8 cellular contexts compared by ENCODE assay signal in the genomic region with DNA sequence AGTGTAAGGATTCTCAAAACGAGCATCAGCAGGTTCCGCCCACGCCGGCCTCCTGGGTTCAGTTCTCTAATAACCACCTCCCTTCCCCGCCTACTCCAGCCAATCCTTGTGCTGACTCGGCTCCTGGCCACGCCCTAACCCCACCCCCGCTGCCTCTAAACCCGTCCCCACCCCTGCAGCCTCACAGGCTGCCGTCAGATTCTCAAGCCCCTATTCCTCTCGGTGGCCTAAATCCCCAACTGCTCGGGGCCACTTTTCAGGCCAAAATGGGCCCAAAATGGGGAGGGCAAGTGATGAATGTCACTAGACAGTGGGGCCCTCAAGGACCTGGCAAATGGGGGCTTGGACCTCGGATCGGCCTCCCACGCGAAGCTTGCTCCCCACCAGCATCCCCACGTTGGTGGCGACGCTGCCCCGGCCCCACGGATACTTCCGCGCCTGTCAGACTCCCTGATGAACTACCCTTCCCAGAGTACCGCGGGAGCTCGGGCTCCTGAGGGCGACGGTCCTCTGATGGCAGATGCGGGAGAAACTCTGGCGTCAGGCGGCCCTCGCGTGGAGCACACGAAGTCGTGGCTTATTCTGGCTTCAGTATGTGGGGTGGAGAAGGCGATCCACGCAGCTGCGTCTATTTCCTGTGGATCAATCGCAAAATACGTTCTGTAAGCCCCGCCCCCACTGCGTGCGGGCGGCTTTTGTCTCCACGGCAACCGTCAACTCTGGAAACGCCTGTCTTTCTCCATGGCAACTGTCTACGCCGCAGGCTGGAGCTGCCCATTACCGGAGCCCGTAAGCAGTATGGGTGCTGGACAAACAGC. TPM values are rescaled to one million over a fixed set of nuclear protein-coding genes. Genes with fewer than 3 reads are reported as not detected.
A peak's percentile ranks its signal among the peaks of the same experiment; 100 is the strongest.
DNase-seq lines count a peak whose midpoint lies in the region; ATAC-seq and TF ChIP-seq lines count a peak whose summit lies in the region.

No MANE protein-coding gene starts in this region.

- peaks cover 35% of the 10 kb centered on the region for H3K9me3 Mint-ChIP-seq in WTC11

- H3K27me3 ChIP-seq in mammary epithelial cell (ENCODE audit: insufficient read depth, low read length), result no peaks in the 10 kb centered on the region
- H3K27me3 ChIP-seq in spleen (replicated peaks in 1 of 7), result peaks cover 0 to 12% (median 0%) of the 10 kb centered on the region in 7 donors

- H3K27me3 Mint-ChIP-seq in WTC11 (ENCODE audit: low read depth), result no peaks in the 10 kb centered on the region; the same call in 1 of the 2 replicates

- no peaks in the 10 kb centered on the region for H3K79me2 ChIP-seq in mammary epithelial cell (ENCODE audit: insufficient read depth, low read length)

- H3K36me3 ChIP-seq in mammary epithelial cell (ENCODE audit: insufficient read depth, low read length) (peaks cover 11% of the 10 kb centered on the region), spleen (peaks cover 2 to 33% (median 19%) of the 10 kb centered on the region in 6 donors)

- H3K9ac ChIP-seq in mammary epithelial cell (ENCODE audit: insufficient read depth, low read length), result peak overlapping the region; percentile 56

- ATAC-seq in WTC11 (peak; percentile 96), GM21576 (IDR thresholded peaks at IDR 0.05; ENCODE audit: unreplicated experiment) (no peak)

- no TSS peak for BruUV-seq in mammary epithelial cell (replicated peaks; lab: Mats Ljungman, UMichigan)

- peaks cover 44% of the 10 kb centered on the region for H3K9me3 ChIP-seq in mammary epithelial cell (replicated peaks; ENCODE audit: insufficient read depth, low read length)
- peaks cover 3 to 41% (median 17%) of the 10 kb centered on the region in 8 donors for H3K9me3 ChIP-seq in spleen

- dilution Hi-C loops in mammary epithelial cell (cut with HindIII; ENCODE audit: low sequenced_read_pairs), result no loop called here

- no peaks in the 10 kb centered on the region for H4K20me1 ChIP-seq in mammary epithelial cell (ENCODE audit: insufficient read depth, low read length)

- H3K36me3 Mint-ChIP-seq in WTC11, result peaks cover 30% of the 10 kb centered on the region

- H3K27ac ChIP-seq in mammary epithelial cell (ENCODE audit: insufficient read depth, low read depth, low read length) (peak overlapping the region; percentile 39), spleen (peak overlapping the region in 7 of 8 donors; percentile 52 to 83 (median 75))

- no peak for TF ChIP-seq POLR2A in spleen (IDR thresholded peaks at IDR 0.05)

- peaks cover 10% of the 10 kb centered on the region for H3K4me1 Mint-ChIP-seq in WTC11

- H3K4me3 Mint-ChIP-seq in WTC11, result peak overlapping the region; percentile 80

- in situ Hi-C loops in G401 (cut with HindIII; ENCODE audit: low sequenced_read_pairs) (no loop called here), mammary epithelial cell (cut with MboI; ENCODE audit: low sequenced_read_pairs in 2 of 2) (no loop called here)

- H2AFZ ChIP-seq in mammary epithelial cell (ENCODE audit: low read depth, low read length), result peak overlapping the region; percentile 81

- H3K4me2 ChIP-seq in mammary epithelial cell (ENCODE audit: insufficient read depth, low read depth, low read length), result peak overlapping the region; percentile 77

- CTCF ChIA-PET in WTC11 (lab: Charles Lee) (interaction anchor here (0.7 to 1.4 kb wide), 6 partner anchors 9 to 214 kb away, joined by 3 to 11 read pairs (median 3); no protein-coding TSS in a partner anchor), mammary epithelial cell (lab: Charles Lee; ENCODE audit: low non-redundant PET) (no interaction called here)

- POLR2A ChIA-PET in WTC11 (lab: Charles Lee), result interaction anchor here (0.9 kb wide), 1 partner anchor 121 kb away, joined by 3 read pairs; no protein-coding TSS in a partner anchor

- no peak for TF ChIP-seq CTCF in WTC11 (IDR thresholded peaks at IDR 0.05)
- TF ChIP-seq CTCF in mammary epithelial cell (conservative IDR thresholded peaks at IDR 0.05 in 1 of 2, IDR thresholded peaks at IDR 0.05 in 1 of 2; ENCODE audit: extremely low read depth in 1 of 2, insufficient read depth in 1 of 2, low read depth in 1 of 2, low read length in 2 of 2), result no peak
- TF ChIP-seq CTCF in spleen (IDR thresholded peaks at IDR 0.05 in 8 of 11, conservative IDR thresholded peaks at IDR 0.05 in 3 of 11), result no peak

- H3K4me1 ChIP-seq in mammary epithelial cell (ENCODE audit: insufficient read depth, low read length), result peaks cover 4% of the 10 kb centered on the region
- peaks cover 8 to 21% (median 14%) of the 10 kb centered on the region in 6 donors for H3K4me1 ChIP-seq in spleen

- intact Hi-C loops in mammary epithelial cell (cut with micrococcal nuclease) (loop anchor here (2.0 kb wide), 1 partner anchor 26 kb away; the partner anchor contains the start of gene VRK3), spleen (cut with DNase I; ENCODE audit: low total_unique reads) (no loop called here)

- H3K4me3 ChIP-seq in mammary epithelial cell (replicated peaks in 1 of 3; ENCODE audit: insufficient read depth in 1 of 3, low read depth in 2 of 3, low read length in 3 of 3) (peak overlapping the region; percentile 24 to 55 (median 40)), spleen (peak overlapping the region; percentile 40 to 70 (median 53))

- peak overlapping the region; percentile 85 for H3K27ac Mint-ChIP-seq in WTC11

- 4% methylated on average over 22 of the region's 51 CpGs for WGBS in mammary epithelial cell (ENCODE audit: low coverage, missing lambda C conversion rate)
- 2 to 5% (median 2%) methylated on average over 51 of the region's 51 CpGs for WGBS in spleen, 5 donors

- peak; percentile 90 for DNase-seq in G401 (ENCODE audit: low spot score)
- DNase-seq in NCI-H1694 treated with DMSO at 0.1 percent for 48 hours (lab: John Stamatoyannopoulos, UW), result peak; percentile 19
- DNase-seq in WTC11 (ENCODE audit: low spot score), result peak; percentile 87
- DNase-seq in mammary epithelial cell, result peak; percentile 77
- DNase-seq in inferior parietal cortex (ENCODE audit: extremely low spot score), result peak; percentile 84
- DNase-seq in spleen, result peak; percentile 91
- no peak for DNase-seq in SW 1271 (lab: John Stamatoyannopoulos, UW)

TF ChIP-seq in WTC11, 78 proteins besides CTCF, POLR2A, EP300 and RAD21:
- TF ChIP-seq ZNF423 (CRISPR knock-in tag; IDR thresholded peaks at IDR 0.05) (no peak), E2F5 (CRISPR knock-in tag; IDR thresholded peaks at IDR 0.05) (0 out of 2 replicates have a peak, but pooled peaks have one; percentile 34), HMGA2 (CRISPR knock-in tag; IDR thresholded peaks at IDR 0.05) (no peak)
- TF ChIP-seq, protein P1, sequence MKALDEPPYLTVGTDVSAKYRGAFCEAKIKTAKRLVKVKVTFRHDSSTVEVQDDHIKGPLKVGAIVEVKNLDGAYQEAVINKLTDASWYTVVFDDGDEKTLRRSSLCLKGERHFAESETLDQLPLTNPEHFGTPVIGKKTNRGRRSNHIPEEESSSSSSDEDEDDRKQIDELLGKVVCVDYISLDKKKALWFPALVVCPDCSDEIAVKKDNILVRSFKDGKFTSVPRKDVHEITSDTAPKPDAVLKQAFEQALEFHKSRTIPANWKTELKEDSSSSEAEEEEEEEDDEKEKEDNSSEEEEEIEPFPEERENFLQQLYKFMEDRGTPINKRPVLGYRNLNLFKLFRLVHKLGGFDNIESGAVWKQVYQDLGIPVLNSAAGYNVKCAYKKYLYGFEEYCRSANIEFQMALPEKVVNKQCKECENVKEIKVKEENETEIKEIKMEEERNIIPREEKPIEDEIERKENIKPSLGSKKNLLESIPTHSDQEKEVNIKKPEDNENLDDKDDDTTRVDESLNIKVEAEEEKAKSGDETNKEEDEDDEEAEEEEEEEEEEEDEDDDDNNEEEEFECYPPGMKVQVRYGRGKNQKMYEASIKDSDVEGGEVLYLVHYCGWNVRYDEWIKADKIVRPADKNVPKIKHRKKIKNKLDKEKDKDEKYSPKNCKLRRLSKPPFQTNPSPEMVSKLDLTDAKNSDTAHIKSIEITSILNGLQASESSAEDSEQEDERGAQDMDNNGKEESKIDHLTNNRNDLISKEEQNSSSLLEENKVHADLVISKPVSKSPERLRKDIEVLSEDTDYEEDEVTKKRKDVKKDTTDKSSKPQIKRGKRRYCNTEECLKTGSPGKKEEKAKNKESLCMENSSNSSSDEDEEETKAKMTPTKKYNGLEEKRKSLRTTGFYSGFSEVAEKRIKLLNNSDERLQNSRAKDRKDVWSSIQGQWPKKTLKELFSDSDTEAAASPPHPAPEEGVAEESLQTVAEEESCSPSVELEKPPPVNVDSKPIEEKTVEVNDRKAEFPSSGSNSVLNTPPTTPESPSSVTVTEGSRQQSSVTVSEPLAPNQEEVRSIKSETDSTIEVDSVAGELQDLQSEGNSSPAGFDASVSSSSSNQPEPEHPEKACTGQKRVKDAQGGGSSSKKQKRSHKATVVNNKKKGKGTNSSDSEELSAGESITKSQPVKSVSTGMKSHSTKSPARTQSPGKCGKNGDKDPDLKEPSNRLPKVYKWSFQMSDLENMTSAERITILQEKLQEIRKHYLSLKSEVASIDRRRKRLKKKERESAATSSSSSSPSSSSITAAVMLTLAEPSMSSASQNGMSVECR (CRISPR knock-in tag; IDR thresholded peaks at IDR 0.05; ENCODE audit: borderline replicate concordance), result peak; percentile 66; the same call in 1 of the 2 replicates

RNA-seq across cellular contexts. Expression of gene ZNF473, which starts 24.8 kb away (rescaled TPM):
- total RNA-seq in G401 (2014; rRNA removed; shearing (Covaris generic)), result 15.5 and 42.5 TPM in 2 replicates
- total RNA-seq in WTC11 (2021), result 7.9 to 10.0 TPM (median 8.5 TPM) in 3 replicates
- total RNA-seq in mammary epithelial cell, result 10 to 100 TPM; 11.0 to 12.0 TPM
- 5.6 TPM for polyA plus RNA-seq in mammary epithelial cell
- 6.6 TPM for polyA minus RNA-seq in mammary epithelial cell
- total RNA-seq in spleen, result 10 to 100 TPM; 13.5 to 24.2 (median 19.2) TPM
- polyA plus RNA-seq in spleen, result 1 to 10 TPM; 2.4 to 4.5 (median 2.5) TPM

RNA-seq across cellular contexts. Expression of gene VRK3, which starts 25.4 kb away (rescaled TPM):
- 26.0 and 28.6 TPM in 2 replicates for total RNA-seq in G401 (2014; rRNA removed; shearing (Covaris generic))
- total RNA-seq in WTC11 (2021), result 33.4 to 39.2 TPM (median 39.1 TPM) in 3 replicates
- total RNA-seq in mammary epithelial cell, result 10 to 100 TPM; 20.7 to 32.8 TPM
- 25.1 TPM for polyA plus RNA-seq in mammary epithelial cell
- 25.5 TPM for polyA minus RNA-seq in mammary epithelial cell
- 10 to 100 TPM; 46.4 to 60.8 (median 56.6) TPM for total RNA-seq in spleen
- polyA plus RNA-seq in spleen, result 10 to 100 TPM; 17.0 to 31.9 (median 20.4) TPM

Comparison
In these comparisons a context has a peak if more than half of its experiments do, and no peak if none do; other contexts are left out.
1. DNase-seq: peak in G401 (single experiment), NCI-H1694 treated with DMSO at 0.1 percent for 48 hours (single experiment), WTC11 (single experiment), mammary epithelial cell (single experiment), inferior parietal cortex (single experiment) and spleen (single experiment); none in SW 1271 (0 of 2).